In the genomic region with DNA sequence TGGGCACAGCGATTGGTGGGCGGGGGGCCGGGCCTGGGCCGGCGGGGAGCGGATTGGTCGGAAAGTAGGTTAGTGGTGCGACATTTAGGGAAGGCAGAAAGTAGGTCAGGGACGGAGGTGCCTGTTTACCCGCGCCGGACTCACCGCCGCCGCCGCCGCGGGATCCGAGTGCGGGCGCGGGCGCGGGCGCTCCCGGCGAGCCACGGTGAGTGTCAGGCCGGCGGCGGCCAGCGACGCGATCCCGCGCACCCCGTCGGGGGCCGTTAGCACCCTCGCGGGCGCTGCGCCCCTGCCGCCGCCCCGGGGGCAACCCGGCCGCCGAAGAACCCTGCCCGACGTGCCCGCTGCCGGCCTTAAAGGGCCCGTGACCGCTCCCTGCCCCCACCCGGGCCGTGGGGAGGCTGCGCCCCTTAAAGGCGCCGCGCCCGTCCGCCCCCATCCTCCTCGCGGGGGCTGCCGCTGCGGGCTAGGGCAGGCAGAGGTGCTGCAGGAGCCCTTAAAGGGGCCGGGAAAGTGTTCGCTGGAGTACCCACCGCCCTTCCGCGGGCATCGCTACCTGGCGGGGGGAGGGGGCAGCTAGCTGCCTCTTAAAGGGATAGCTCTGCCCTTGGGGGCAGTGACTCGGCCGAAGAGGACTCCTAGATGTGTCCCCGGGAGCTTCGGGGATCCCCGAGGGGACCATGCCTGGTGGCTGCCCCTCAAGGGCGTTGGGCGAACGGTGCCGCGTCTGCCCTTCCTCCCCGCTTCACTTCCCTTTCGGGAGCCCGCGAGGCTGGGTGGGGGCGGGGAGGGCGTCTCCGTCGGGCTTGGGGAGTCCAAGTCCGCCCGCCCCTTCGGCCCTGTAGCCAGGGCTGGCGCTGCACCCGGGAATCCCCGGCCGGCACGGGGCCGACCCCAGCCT, we compare ENCODE assay signal across 8 cellular contexts. TPM values are rescaled to one million over a fixed set of nuclear protein-coding genes. Genes with fewer than 3 reads are reported as not detected.
A peak's percentile ranks its signal among the peaks of the same experiment; 100 is the strongest.
DNase-seq lines count a peak whose midpoint lies in the region; ATAC-seq and TF ChIP-seq lines count a peak whose summit lies in the region.

A gene (plus strand): TSS at position 72 of the 901 bp plus-strand sequence. CDS start 76,519 bp downstream, outside the sequence.

- peaks cover 2% of the 10 kb centered on the region for H3K36me3 Mint-ChIP-seq in T-helper 2 cell treated with Interferon-gamma antibody and Interleukin-4, amounts not matched to agents 5 μg/mL and 100 μg/mL, for 36 hours (ENCODE audit: low read depth)

- H3K9me3 ChIP-seq in iPS-20b (ENCODE audit: insufficient read depth, low read depth, low read length), result no peaks in the 10 kb centered on the region
- H3K9me3 ChIP-seq in spleen, result no peaks in the 10 kb centered on the region

- peak within 1 kb of the TSS; percentile 97 for H3K4me3 Mint-ChIP-seq in T-helper 2 cell treated with Interferon-gamma antibody and Interleukin-4, amounts not matched to agents 5 μg/mL and 100 μg/mL, for 36 hours

- in situ Hi-C loops in astrocyte of the spinal cord (cut with HindIII; ENCODE audit: low sequenced_read_pairs), result no loop called here

- TF ChIP-seq POLR2A in spleen (IDR thresholded peaks at IDR 0.05), result peak in 1 of 3 donors; percentile 15

- H3K4me3 ChIP-seq in AG10803 (ENCODE audit: low read length), result peak within 1 kb of the TSS; percentile 87
- peak within 1 kb of the TSS; percentile 84 for H3K4me3 ChIP-seq in astrocyte of the spinal cord (ENCODE audit: low read depth, low read length)
- peak within 1 kb of the TSS; percentile 91 for H3K4me3 ChIP-seq in iPS-20b (ENCODE audit: low read length)
- peak within 1 kb of the TSS; percentile 80 to 99 (median 94) for H3K4me3 ChIP-seq in spleen

- peak within 1 kb of the TSS; percentile 65; the same call in 1 of the 2 replicates for H3K9ac ChIP-seq in iPS-20b (ENCODE audit: low read depth, low read length)

- intact Hi-C loops in spleen (cut with DNase I; ENCODE audit: low total_unique reads), result no loop called here

- TF ChIP-seq CTCF in AG10803 (conservative IDR thresholded peaks at IDR 0.05; ENCODE audit: low read length), result no peak
- TF ChIP-seq CTCF in astrocyte of the spinal cord (IDR thresholded peaks at IDR 0.05; ENCODE audit: low read depth, low read length), result no peak
- TF ChIP-seq CTCF in spleen (IDR thresholded peaks at IDR 0.05 in 8 of 11, conservative IDR thresholded peaks at IDR 0.05 in 3 of 11), result peak in 1 of 11 experiments; percentile 4

- H3K27me3 ChIP-seq in iPS-20b (ENCODE audit: insufficient read depth, low read length), result peaks cover 81% of the 10 kb centered on the region
- H3K27me3 ChIP-seq in spleen (replicated peaks in 1 of 7), result peaks cover 0 to 30% (median 6%) of the 10 kb centered on the region in 7 donors

- H3K4me1 ChIP-seq in iPS-20b (ENCODE audit: insufficient read depth, low read length) (peaks cover 3% of the 10 kb centered on the region), spleen (peaks cover 12 to 62% (median 42%) of the 10 kb centered on the region in 6 donors)

- no peak for DNase-seq in AG10803 (ENCODE audit: low read depth)
- peak; percentile 38 for DNase-seq in T-helper 2 cell treated with Interferon-gamma antibody and Interleukin-4, amounts not matched to agents 5 μg/mL and 100 μg/mL, for 36 hours (ENCODE audit: low spot score)
- peak; percentile 10 for DNase-seq in astrocyte of the spinal cord (ENCODE audit: low read depth, low spot score)
- DNase-seq in spleen, result peak; percentile 96
- DNase-seq in cerebellar cortex (ENCODE audit: low spot score), result no peak

- no peaks in the 10 kb centered on the region for H3K36me3 ChIP-seq in iPS-20b (ENCODE audit: insufficient read depth, low read depth, low read length)
- peaks cover 0 to 3% (median 0%) of the 10 kb centered on the region in 6 donors for H3K36me3 ChIP-seq in spleen

- no peak within 1 kb of the TSS for H3K27ac ChIP-seq in iPS-20b (ENCODE audit: low read length)
- H3K27ac ChIP-seq in spleen, result peak within 1 kb of the TSS; percentile 64 to 98 (median 92)

- H3K9me3 Mint-ChIP-seq in T-helper 2 cell treated with Interferon-gamma antibody and Interleukin-4, amounts not matched to agents 5 μg/mL and 100 μg/mL, for 36 hours, result no peaks in the 10 kb centered on the region

- H3K4me1 Mint-ChIP-seq in T-helper 2 cell treated with Interferon-gamma antibody and Interleukin-4, amounts not matched to agents 5 μg/mL and 100 μg/mL, for 36 hours (ENCODE audit: low read depth), result peaks cover 35% of the 10 kb centered on the region

- peak; percentile 18 for ATAC-seq in GM19025 (IDR thresholded peaks at IDR 0.05; ENCODE audit: low read depth, unreplicated experiment)
- peak; percentile 28 for ATAC-seq in HG03159 (IDR thresholded peaks at IDR 0.05; ENCODE audit: unreplicated experiment)

- peaks cover 60% of the 10 kb centered on the region for H3K27me3 Mint-ChIP-seq in T-helper 2 cell treated with Interferon-gamma antibody and Interleukin-4, amounts not matched to agents 5 μg/mL and 100 μg/mL, for 36 hours (ENCODE audit: low read depth)

- WGBS in spleen, 5 donors, result 1% methylated on average over 21 to 101 of the region's 101 CpGs

- peak within 1 kb of the TSS; percentile 77 for H3K27ac Mint-ChIP-seq in T-helper 2 cell treated with Interferon-gamma antibody and Interleukin-4, amounts not matched to agents 5 μg/mL and 100 μg/mL, for 36 hours

RNA-seq across cellular contexts. Expression of the gene that starts here (rescaled TPM):
- 10 to 100 TPM; 33.1 to 58.4 (median 38.7) TPM for total RNA-seq in spleen
- polyA plus RNA-seq in spleen, result 10 to 100 TPM in 1 of 3 donors, 1 to 10 TPM in 2; 6.5 to 12.0 (median 9.0) TPM

Comparison
In these comparisons a context has a peak if more than half of its experiments do, and no peak if none do; other contexts are left out.
1. DNase-seq: peak in T-helper 2 cell treated with Interferon-gamma antibody and Interleukin-4, amounts not matched to agents 5 μg/mL and 100 μg/mL, for 36 hours (single experiment), astrocyte of the spinal cord (single experiment) and spleen (single experiment); none in AG10803 (single experiment) and cerebellar cortex (single experiment).
2. Peak in every context shown above with its lines, with median percentiles within 50 percentile points of each other: H3K4me3 ChIP-seq.